ENCODE assay signal across 8 cellular contexts in the genomic region with DNA sequence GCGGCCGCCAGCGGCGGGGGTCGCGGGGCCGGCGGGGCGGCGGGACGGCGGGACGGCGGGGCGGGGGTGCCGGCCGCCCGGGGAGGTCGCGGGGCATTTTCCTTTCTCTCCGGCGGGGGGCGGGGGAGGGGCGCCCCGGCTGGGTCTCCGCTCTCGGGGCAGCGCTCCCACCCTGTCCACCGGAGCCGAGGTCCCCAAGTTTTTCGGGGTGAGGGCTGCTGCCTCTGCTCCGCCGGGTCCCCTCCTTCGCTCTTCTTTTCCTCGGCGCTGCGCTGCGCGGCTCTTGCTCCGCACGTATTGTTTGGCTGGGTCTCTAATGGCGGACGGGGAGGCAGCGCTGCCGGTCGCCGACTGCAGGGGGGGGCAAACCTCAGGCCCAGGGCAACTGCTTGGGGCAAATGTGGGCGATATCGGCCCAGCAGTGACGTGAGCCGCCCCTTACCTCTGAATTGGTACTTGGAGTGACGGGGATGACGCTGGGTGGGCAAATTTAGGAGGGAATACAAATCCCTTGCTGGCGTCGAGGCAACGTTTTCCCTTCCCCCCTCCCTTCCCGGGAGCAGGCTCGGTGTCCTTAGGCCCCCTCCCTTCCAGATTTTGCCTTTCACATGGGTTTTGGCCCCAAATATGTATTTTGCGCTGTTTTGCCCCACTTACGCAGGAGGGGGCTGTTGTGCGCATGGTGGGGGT. TPM values are rescaled to one million over a fixed set of nuclear protein-coding genes. Genes with fewer than 3 reads are reported as not detected.
A peak's percentile ranks its signal among the peaks of the same experiment; 100 is the strongest.
DNase-seq lines count a peak whose midpoint lies in the region; ATAC-seq, FAIRE-seq and TF ChIP-seq lines count a peak whose summit lies in the region.

No MANE protein-coding gene starts in this region.

- H3K18ac ChIP-seq in neuronal stem cell (ENCODE audit: low read length), result peak overlapping the region; percentile 98

- FAIRE-seq in frontal cortex (lab: Jason Lieb, UNC), result no peak

- H3K4me3 ChIP-seq in GM08714 (ENCODE audit: low read length) (peak overlapping the region; percentile 67), Panc1 (ENCODE audit: low read depth in 2 of 2, low read length in 2 of 2) (peak overlapping the region; percentile 77 to 85), neuronal stem cell (ENCODE audit: low read length in 2 of 2) (peak overlapping the region; percentile 81 to 94)

- intact Hi-C loops in Panc1 (cut with micrococcal nuclease; ENCODE audit: unreplicated experiment), result no loop called here

- no peak overlapping the region for H4K8ac ChIP-seq in neuronal stem cell (ENCODE audit: low read depth, low read length)

- peak overlapping the region; percentile 98 for H2BK5ac ChIP-seq in neuronal stem cell (ENCODE audit: low read length)

- H3K4ac ChIP-seq in neuronal stem cell (ENCODE audit: low read length), result peak overlapping the region; percentile 97

- CTCF ChIA-PET in Panc1 (lab: Charles Lee), result interaction anchor here (0.6 to 1.1 kb wide), 3 partner anchors 25 to 91 kb away, joined by 3 to 6 read pairs (median 3); no protein-coding TSS in a partner anchor

- peaks cover 3% of the 10 kb centered on the region for H3K79me1 ChIP-seq in neuronal stem cell (ENCODE audit: low read depth, low read length)

- H2BK12ac ChIP-seq in neuronal stem cell (ENCODE audit: low read length), result peak overlapping the region; percentile 22

- H3K27me3 ChIP-seq in Panc1 (ENCODE audit: control insufficient read depth, insufficient read depth, low read length) (no peaks in the 10 kb centered on the region), neuronal stem cell (ENCODE audit: control insufficient read depth in 3 of 3, insufficient read depth in 3 of 3, low read depth in 1 of 3, low read length in 3 of 3) (no peaks in the 10 kb centered on the region)

- peak overlapping the region; percentile 94 for H3K14ac ChIP-seq in neuronal stem cell (ENCODE audit: low read length)

- peak overlapping the region; percentile 91 for H3K23ac ChIP-seq in neuronal stem cell (ENCODE audit: low read depth, low read length, poor library complexity)

- H2BK120ac ChIP-seq in neuronal stem cell (ENCODE audit: low read depth, low read length), result no peak overlapping the region

- H2AFZ ChIP-seq in neuronal stem cell (ENCODE audit: low read length), result peak overlapping the region; percentile 85

- WGBS in neuronal stem cell (ENCODE audit: extremely low coverage in 2 of 2, insufficient read length in 2 of 2, insufficient replicate concordance in 1 of 2), 2 donors, result no CpG with 5 or more reads among the region's 61 CpGs

- H3K9me3 ChIP-seq in Panc1 (ENCODE audit: control insufficient read depth, insufficient read depth, low read depth, low read length) (no peaks in the 10 kb centered on the region), neuronal stem cell (replicated peaks in 1 of 2; ENCODE audit: control insufficient read depth in 2 of 2, insufficient read depth in 1 of 2, low read depth in 1 of 2, low read length in 2 of 2) (no peaks in the 10 kb centered on the region)

- peak; percentile 8 for ATAC-seq in HG03095 (IDR thresholded peaks at IDR 0.05; ENCODE audit: unreplicated experiment)
- peak; percentile 44 for ATAC-seq in Panc1
- ATAC-seq in GM19455 (IDR thresholded peaks at IDR 0.05; ENCODE audit: unreplicated experiment), result no peak

- H3K27ac ChIP-seq in Panc1 (ENCODE audit: low read length) (peak overlapping the region; percentile 85), neuronal stem cell (replicated peaks; ENCODE audit: low read length) (peak overlapping the region; percentile 96), substantia nigra (ENCODE audit: low read depth, low read length, poor library complexity, severe bottlenecking) (peak overlapping the region; percentile 95)

- no peak overlapping the region for H4K91ac ChIP-seq in neuronal stem cell (ENCODE audit: low read depth, low read length, poor library complexity)

- in situ Hi-C loops in Panc1 (cut with HindIII; ENCODE audit: low pct_unique_long_range_greater_than_20kb, low sequenced_read_pairs), result no loop called here

- H3K9ac ChIP-seq in neuronal stem cell (ENCODE audit: low read depth, low read length, poor library complexity), result peak overlapping the region; percentile 98

- H3K4me2 ChIP-seq in neuronal stem cell (ENCODE audit: insufficient read depth, low read length, poor library complexity, severe bottlenecking), result peak overlapping the region; percentile 78

- BruUV-seq in Panc1 (replicated peaks; lab: Mats Ljungman, UMichigan), result no TSS peak

- DNase-seq in Panc1 (ENCODE audit: low read depth, low spot score), result no peak
- DNase-seq in activated gamma-delta T cell (lab: John Stamatoyannopoulos, UW), result peak; percentile 54
- DNase-seq in frontal cortex (ENCODE audit: low spot score in 2 of 2), result peak; percentile 33 to 43
- DNase-seq in neuronal stem cell (ENCODE audit: low spot score), result peak; percentile 49
- DNase-seq in substantia nigra (lab: John Stamatoyannopoulos, UW), result peak in 47 of 49 donors; percentile 3 to 79 (median 50)

- H3K36me3 ChIP-seq in Panc1 (ENCODE audit: control insufficient read depth, insufficient read depth, low read length), result peaks cover 11% of the 10 kb centered on the region
- H3K36me3 ChIP-seq in neuronal stem cell (replicated peaks in 1 of 2; ENCODE audit: control insufficient read depth in 2 of 2, insufficient read depth in 2 of 2, low read length in 2 of 2), result peaks cover 0 to 38% of the 10 kb centered on the region in 2 donors

- peak overlapping the region; percentile 26 for H2BK15ac ChIP-seq in neuronal stem cell (ENCODE audit: low read length)

- peaks cover 11% of the 10 kb centered on the region; the same call in 1 of the 2 replicates for H3K4me1 ChIP-seq in Panc1 (ENCODE audit: control insufficient read depth, insufficient read depth, low read length)
- H3K4me1 ChIP-seq in neuronal stem cell (ENCODE audit: control insufficient read depth in 2 of 2, insufficient read depth in 1 of 2, low read depth in 1 of 2, low read length in 2 of 2), result peaks cover 0 to 7% of the 10 kb centered on the region in 2 donors

- H2AK5ac ChIP-seq in neuronal stem cell (ENCODE audit: low read depth, low read length), result peak overlapping the region; percentile 99

- no peak for TF ChIP-seq CTCF in Panc1 (IDR thresholded peaks at IDR 0.05)

- POLR2A ChIA-PET in Panc1 (lab: Charles Lee), result interaction anchor here (0.6 kb wide), 1 partner anchor 1149 kb away, joined by 3 read pairs; no protein-coding TSS in a partner anchor

RNA-seq across cellular contexts. Expression of gene ZMYM2, which starts 0.8 kb away (rescaled TPM):
- total RNA-seq in Panc1 (2021; ENCODE audit: unreplicated experiment) (64.3 TPM), frontal cortex (180 TPM)
- 21.5 TPM for polyA plus RNA-seq in Panc1 (2012; ENCODE audit: insufficient read length)
- polyA plus RNA-seq in neuronal stem cell (2013, experiment 1 of 2), result 100 TPM
- polyA plus RNA-seq in neuronal stem cell (2013, experiment 2 of 2), result 107 TPM
